ENCODE assay signal across 1 cellular context in the genomic region with DNA sequence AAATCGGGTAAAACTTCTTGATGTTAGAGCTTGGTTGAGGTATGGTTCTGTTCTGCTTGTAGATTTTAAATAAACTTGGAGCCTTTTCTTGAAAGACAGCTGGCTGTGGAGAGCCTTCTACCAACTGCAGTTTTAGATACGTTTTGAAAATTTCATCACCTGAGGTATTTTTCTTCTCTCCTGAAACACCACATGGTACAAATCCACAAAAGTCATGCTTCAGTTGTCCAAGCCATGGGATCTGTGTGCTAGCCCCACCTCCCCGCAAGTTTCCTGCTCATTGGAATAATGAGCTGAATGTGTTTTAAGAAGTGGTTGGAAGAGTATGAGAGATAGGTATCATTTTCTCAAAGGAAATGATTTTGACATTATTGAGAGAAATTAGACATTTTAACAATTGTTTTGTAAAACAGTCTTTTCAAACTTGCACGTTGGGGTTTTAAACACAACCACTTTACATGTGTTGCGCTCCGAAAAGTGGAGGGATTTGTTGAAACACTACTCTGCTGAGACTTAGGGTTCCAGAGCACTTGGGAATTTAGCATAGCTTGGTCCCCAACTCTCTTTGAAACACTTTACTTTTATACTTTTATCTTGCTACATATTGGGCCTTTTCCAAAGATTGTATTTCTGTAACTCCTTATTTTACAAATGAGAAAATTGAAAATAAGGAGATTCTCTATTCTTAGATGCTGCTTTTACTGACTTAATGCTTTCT.
TF ChIP-seq lines count a peak whose summit lies in the region.

No MANE protein-coding gene starts in this region.

TF ChIP-seq in H1, 55 proteins besides CTCF, POLR2A, EP300 and RAD21:
- TF ChIP-seq, protein P1, sequence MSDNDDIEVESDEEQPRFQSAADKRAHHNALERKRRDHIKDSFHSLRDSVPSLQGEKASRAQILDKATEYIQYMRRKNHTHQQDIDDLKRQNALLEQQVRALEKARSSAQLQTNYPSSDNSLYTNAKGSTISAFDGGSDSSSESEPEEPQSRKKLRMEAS (IDR thresholded peaks at IDR 0.05) = no peak
- no peak for TF ChIP-seq MAFK (IDR thresholded peaks at IDR 0.05; ENCODE audit: low read depth, low read length)
